9 cellular contexts compared by ENCODE assay signal in the genomic region with DNA sequence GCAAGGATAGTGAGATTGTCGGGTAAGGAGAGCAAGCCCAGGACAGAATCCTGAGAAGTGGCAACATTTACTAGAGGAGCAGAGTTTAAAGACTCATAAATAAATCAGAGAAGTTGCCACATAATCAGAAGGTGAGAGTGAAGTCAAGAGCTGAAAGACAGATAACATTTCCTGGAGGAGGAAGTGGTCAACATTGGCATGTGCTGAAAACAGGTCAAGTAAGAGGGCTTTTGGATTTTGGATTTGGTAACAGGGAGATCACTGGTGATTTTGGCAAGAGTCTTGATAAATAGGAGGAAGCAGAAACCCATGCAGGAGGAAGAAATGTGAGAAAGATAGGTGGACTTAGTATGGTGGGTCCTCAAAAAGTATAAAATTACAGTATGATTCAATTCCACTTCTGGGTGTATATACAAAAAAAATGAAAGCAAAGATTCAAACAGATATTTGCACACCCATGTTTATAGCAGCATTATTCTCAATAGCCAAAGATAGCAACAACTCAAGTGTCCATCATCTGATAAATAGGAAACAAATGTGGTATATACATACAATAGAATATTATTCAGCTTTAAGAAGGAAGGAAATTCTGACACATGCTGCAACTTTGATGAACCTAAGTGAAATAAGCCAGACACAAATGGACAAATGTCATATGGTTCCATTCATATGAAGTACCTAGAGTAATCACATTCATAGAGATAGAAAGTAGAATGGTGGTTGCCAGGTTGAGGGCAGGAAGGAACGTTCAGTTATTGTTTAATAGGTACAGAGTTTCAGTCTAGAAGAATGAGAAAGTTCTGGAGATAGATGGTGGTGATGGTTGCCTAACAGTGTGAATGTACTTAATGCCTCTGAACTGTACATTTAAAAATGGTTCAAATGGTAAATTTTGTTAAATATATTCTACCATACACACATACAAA. TPM values are rescaled to one million over a fixed set of nuclear protein-coding genes. Genes with fewer than 3 reads are reported as not detected.
DNase-seq lines count a peak whose midpoint lies in the region; ATAC-seq, FAIRE-seq and TF ChIP-seq lines count a peak whose summit lies in the region.
"Had no signal": no experiment of that assay in that cellular context is flagged by ENCODE, and none has a peak within 500 bp of the region (broad histone marks: within the 10 kb centered on the region; RNA-seq: fewer than 3 reads in every experiment).

No MANE protein-coding gene starts in this region.

- DNase-seq in A172 (ENCODE audit: low spot score) (peak; percentile 27), urothelium cell line (ENCODE audit: low spot score) (peak; percentile 2), heart left ventricle (no peak), NCI-H774 (lab: John Stamatoyannopoulos, UW) (no peak)
- no peak for DNase-seq in activated CD8-positive, alpha-beta T cell treated with anti-CD3 and anti-CD28 coated beads, Interleukin-2, amount 10 ng/mL, durations not matched to agents 7 days and 5 days

- FAIRE-seq in urothelium cell line (lab: Jason Lieb, UNC) = no peak

- CTCF ChIA-PET in activated CD8-positive, alpha-beta T cell treated with anti-CD3 and anti-CD28 coated beads, Interleukin-2, amount 10 ng/mL, durations not matched to agents 7 days and 5 days (lab: Charles Lee) = interaction anchor here (0.6 to 3.3 kb wide), 5 partner anchors 14 to 231 kb away, joined by 3 to 24 read pairs (median 3); no protein-coding TSS in a partner anchor

- H3K27ac Mint-ChIP-seq in activated CD8-positive, alpha-beta T cell treated with anti-CD3 and anti-CD28 coated beads, Interleukin-2, amount 10 ng/mL, durations not matched to agents 7 days and 5 days = peak overlapping the region; percentile 91

- peaks cover 0 to 31% (median 0%) of the 10 kb centered on the region in 12 donors for H3K4me1 ChIP-seq in heart left ventricle

- TF ChIP-seq CTCF in heart left ventricle (IDR thresholded peaks at IDR 0.05) = no peak

- no peaks in the 10 kb centered on the region for H3K27me3 Mint-ChIP-seq in activated CD8-positive, alpha-beta T cell treated with anti-CD3 and anti-CD28 coated beads, Interleukin-2, amount 10 ng/mL, durations not matched to agents 7 days and 5 days (ENCODE audit: low read depth)

- no peaks in the 10 kb centered on the region for H3K27me3 ChIP-seq in heart left ventricle

- H3K9me3 Mint-ChIP-seq in activated CD8-positive, alpha-beta T cell treated with anti-CD3 and anti-CD28 coated beads, Interleukin-2, amount 10 ng/mL, durations not matched to agents 7 days and 5 days (ENCODE audit: insufficient read depth) = peaks cover 4% of the 10 kb centered on the region

- peaks cover 58% of the 10 kb centered on the region for H3K4me1 Mint-ChIP-seq in activated CD8-positive, alpha-beta T cell treated with anti-CD3 and anti-CD28 coated beads, Interleukin-2, amount 10 ng/mL, durations not matched to agents 7 days and 5 days (ENCODE audit: low read depth)
- H3K4me1 Mint-ChIP-seq: neural crest cell had no signal

- no peak for TF ChIP-seq POLR2A in heart left ventricle (IDR thresholded peaks at IDR 0.05)

- peak overlapping the region; percentile 92 for H3K4me3 Mint-ChIP-seq in activated CD8-positive, alpha-beta T cell treated with anti-CD3 and anti-CD28 coated beads, Interleukin-2, amount 10 ng/mL, durations not matched to agents 7 days and 5 days
- H3K4me3 Mint-ChIP-seq: neural crest cell had no signal

- ATAC-seq in GM19397 (IDR thresholded peaks at IDR 0.05; ENCODE audit: unreplicated experiment) (peak; percentile 60), HG03457 (IDR thresholded peaks at IDR 0.05; ENCODE audit: unreplicated experiment) (peak; percentile 57), heart left ventricle (no peak), esophagus mucosa (no peak)
- ATAC-seq in activated CD8-positive, alpha-beta T cell treated with anti-CD3 and anti-CD28 coated beads, Interleukin-2, amount 10 ng/mL, durations not matched to agents 7 days and 5 days = peak; percentile 18

- peak overlapping the region in 1 of 12 donors; percentile 78 for H3K27ac ChIP-seq in heart left ventricle

- peaks cover 29% of the 10 kb centered on the region for H3K36me3 Mint-ChIP-seq in activated CD8-positive, alpha-beta T cell treated with anti-CD3 and anti-CD28 coated beads, Interleukin-2, amount 10 ng/mL, durations not matched to agents 7 days and 5 days (ENCODE audit: low read depth)

- POLR2A ChIA-PET in activated CD8-positive, alpha-beta T cell treated with anti-CD3 and anti-CD28 coated beads, Interleukin-2, amount 10 ng/mL, durations not matched to agents 7 days and 5 days (lab: Charles Lee) = interaction anchor here (1.0 to 7.7 kb wide), 6 partner anchors 15 to 48 kb away, joined by 3 to 211 read pairs (median 5); a partner anchor contains a TSS

- no peaks in the 10 kb centered on the region for H3K36me3 ChIP-seq in heart left ventricle

- H3K9me3 ChIP-seq in heart left ventricle = peaks cover 0 to 8% (median 0%) of the 10 kb centered on the region in 12 donors

- H3K4me3 ChIP-seq in heart left ventricle = no peak overlapping the region

- WGBS in heart left ventricle, 4 donors = 64 to 70% (median 66%) methylated on average over 2 of the region's 2 CpGs

- intact Hi-C loops in heart left ventricle (cut with DNase I) = no loop called here

RNA-seq across cellular contexts. Expression of a gene that starts 27.3 kb away (rescaled TPM):
- total RNA-seq in A172 (2014; rRNA removed; shearing (Covaris generic)) = 137 and 161 TPM in 2 replicates
- total RNA-seq in activated CD8-positive, alpha-beta T cell treated with anti-CD3 and anti-CD28 coated beads, Interleukin-2, amount 10 ng/mL, durations not matched to agents 7 days and 5 days = 100 to 1,000 TPM; 469 to 504 TPM
- total RNA-seq in heart left ventricle (100 to 1,000 TPM; 156 to 416 (median 193) TPM), esophagus mucosa (95.4 TPM)
- 10 to 100 TPM; 46.8 to 64.7 TPM for polyA plus RNA-seq in heart left ventricle

Comparison
In these comparisons a context has a peak if more than half of its experiments do, and no peak if none do; other contexts are left out.
1. DNase-seq: peak in A172 (single experiment) and urothelium cell line (single experiment); none in activated CD8-positive, alpha-beta T cell treated with anti-CD3 and anti-CD28 coated beads, Interleukin-2, amount 10 ng/mL, durations not matched to agents 7 days and 5 days (single experiment), heart left ventricle (0 of 5) and NCI-H774 (single experiment).
2. ATAC-seq: peak in GM19397 (single experiment), HG03457 (single experiment) and activated CD8-positive, alpha-beta T cell treated with anti-CD3 and anti-CD28 coated beads, Interleukin-2, amount 10 ng/mL, durations not matched to agents 7 days and 5 days (single experiment); none in heart left ventricle (0 of 4) and esophagus mucosa (single experiment).